14 cellular contexts compared by ENCODE assay signal in genomic region chr1:59747469-59748014, GRCh38.
DNase-seq lines count a peak whose midpoint lies in the region; ATAC-seq and TF ChIP-seq lines count a peak whose summit lies in the region.
"Had no signal": no experiment of that assay in that cellular context is flagged by ENCODE, and none has a peak within 500 bp of the region (broad histone marks: within the 10 kb centered on the region; RNA-seq: fewer than 3 reads in every experiment).

No MANE protein-coding gene starts in this region.

- no peak overlapping the region for H3K27ac Mint-ChIP-seq in neural crest cell (ENCODE audit: unreplicated experiment)
- H3K27ac Mint-ChIP-seq: CD4-positive, alpha-beta T cell; GM23338 had no signal

- H2AK9ac ChIP-seq in IMR-90 (replicated peaks; ENCODE audit: low read depth, low read length, poor library complexity): no peak overlapping the region

- H2AK5ac ChIP-seq in IMR-90 (ENCODE audit: low read depth, low read length): no peak overlapping the region

- H4K20me1 ChIP-seq in IMR-90 (ENCODE audit: insufficient read depth, low read length): no peaks in the 10 kb centered on the region

- no peak overlapping the region for H3K4me2 ChIP-seq in IMR-90 (ENCODE audit: low read depth, low read length)
- H3K4me2 ChIP-seq: GM23338 had no signal

- H2AFZ ChIP-seq in IMR-90 (replicated peaks; ENCODE audit: low read length, poor library complexity): no peak overlapping the region
- H2AFZ ChIP-seq: GM23338 had no signal

- no peaks in the 10 kb centered on the region for H3K36me3 Mint-ChIP-seq in neural crest cell (ENCODE audit: low read depth)

- BruUV-seq in IMR-90 (replicated peaks; lab: Mats Ljungman, UMichigan): no TSS peak

- no peaks in the 10 kb centered on the region for H3K9me1 ChIP-seq in IMR-90 (ENCODE audit: insufficient read depth, low read length)

- dilution Hi-C loops in IMR-90 (cut with HindIII; ENCODE audit: low sequenced_read_pairs, unreplicated experiment): no loop called here

- no peak for ATAC-seq in IMR-90 (ENCODE audit: low read depth)
- no peak for ATAC-seq in stimulated activated naive CD8-positive, alpha-beta T cell treated with anti-CD3 and anti-CD28 coated beads, Interleukin-15, Interleukin-2, amounts not matched to agents 100 U/mL and 50 U/mL, for 24 hours
- ATAC-seq: GM23338 had no signal

- no peak overlapping the region for H3K56ac ChIP-seq in IMR-90 (ENCODE audit: extremely low read depth, insufficient read depth, low read length)

- intact Hi-C loops in IMR-90 (cut with micrococcal nuclease) (no loop called here), sigmoid colon (cut with DNase I) (no loop called here)

- no peak overlapping the region for H3K9ac ChIP-seq in IMR-90 (ENCODE audit: low read depth, low read length)

- H3K4me1 Mint-ChIP-seq in neural crest cell: peaks cover 51% of the 10 kb centered on the region
- H3K4me1 Mint-ChIP-seq: GM23338 had no signal

- H4K5ac ChIP-seq in IMR-90 (ENCODE audit: low read depth, low read length): no peak overlapping the region

- no peaks in the 10 kb centered on the region for H3K79me1 ChIP-seq in IMR-90 (ENCODE audit: low read depth in 1 of 2, low read length in 2 of 2)

- H3K9me3 Mint-ChIP-seq in neural crest cell: peaks cover 4% of the 10 kb centered on the region
- H3K9me3 Mint-ChIP-seq: CD4-positive, alpha-beta T cell; GM23338 had no signal

- H3K27ac ChIP-seq in IMR-90 (ENCODE audit: insufficient read depth, low read length) (no peak overlapping the region), sigmoid colon (no peak overlapping the region)

- no peak overlapping the region for H4K91ac ChIP-seq in IMR-90 (ENCODE audit: insufficient read depth, low read depth, low read length)

- H3K9me3 ChIP-seq in IMR-90 (ENCODE audit: control insufficient read depth, insufficient read depth, low read length) (no peaks in the 10 kb centered on the region), sigmoid colon (no peaks in the 10 kb centered on the region)

- H3K36me3 ChIP-seq in IMR-90 (ENCODE audit: control insufficient read depth, insufficient read depth, low read length): no peaks in the 10 kb centered on the region
- H3K36me3 ChIP-seq in sigmoid colon: no peaks in the 10 kb centered on the region

- no peak overlapping the region; the same call in 2 of the 3 replicates for H2BK15ac ChIP-seq in IMR-90 (ENCODE audit: low read depth, low read length)

- H3K4me3 ChIP-seq in IMR-90 (ENCODE audit: insufficient read depth, low read depth, low read length) (no peak overlapping the region), sigmoid colon (no peak overlapping the region)
- H3K4me3 ChIP-seq: GM23338 had no signal

- no peak overlapping the region for H4K8ac ChIP-seq in IMR-90 (ENCODE audit: low read depth in 2 of 2, low read length in 2 of 2)

- no peaks in the 10 kb centered on the region for H3K27me3 Mint-ChIP-seq in neural crest cell (ENCODE audit: low read depth)
- H3K27me3 Mint-ChIP-seq: CD4-positive, alpha-beta T cell had no signal

- H3K4me3 Mint-ChIP-seq in neural crest cell: peak overlapping the region; percentile 5
- H3K4me3 Mint-ChIP-seq: CD4-positive, alpha-beta T cell; GM23338 had no signal

- H2BK5ac ChIP-seq in IMR-90 (ENCODE audit: low read depth, low read length, poor library complexity, severe bottlenecking): no peak overlapping the region

- H3K27me3 ChIP-seq in IMR-90 (ENCODE audit: control insufficient read depth, insufficient read depth, low read length): no peaks in the 10 kb centered on the region
- H3K27me3 ChIP-seq in sigmoid colon: no peaks in the 10 kb centered on the region

- H3K18ac ChIP-seq in IMR-90 (ENCODE audit: low read depth, low read length): peak overlapping the region; percentile 18

- no peak overlapping the region for H3K23ac ChIP-seq in IMR-90 (ENCODE audit: low read depth, low read length)

- peaks cover 7% of the 10 kb centered on the region for H3K4me1 ChIP-seq in IMR-90 (ENCODE audit: control insufficient read depth, insufficient read depth, low read length)
- peaks cover 0 to 29% (median 9%) of the 10 kb centered on the region in 4 donors for H3K4me1 ChIP-seq in sigmoid colon

- TF ChIP-seq POLR2A in IMR-90 (IDR thresholded peaks at IDR 0.05; ENCODE audit: low read depth, low read length) (no peak), sigmoid colon (IDR thresholded peaks at IDR 0.05) (no peak)

- no peak for TF ChIP-seq CTCF in IMR-90 (conservative IDR thresholded peaks at IDR 0.05; ENCODE audit: low read depth, low read length)
- no peak for TF ChIP-seq CTCF in neural crest cell (conservative IDR thresholded peaks at IDR 0.05)
- TF ChIP-seq CTCF in sigmoid colon (IDR thresholded peaks at IDR 0.05): no peak

- H3K14ac ChIP-seq in IMR-90 (replicated peaks; ENCODE audit: low read depth, low read length): no peak overlapping the region

- DNase-seq in IMR-90: no peak
- DNase-seq in NCI-H748 (lab: John Stamatoyannopoulos, UW; ENCODE audit: unreplicated experiment): peak; percentile 51
- peak; percentile 36 for DNase-seq in astrocyte of the hippocampus (ENCODE audit: low read depth, low spot score)
- no peak for DNase-seq in neural crest cell (ENCODE audit: low read depth, low spot score)
- no peak for DNase-seq in sigmoid colon
- DNase-seq in stimulated activated naive CD8-positive, alpha-beta T cell treated with anti-CD3 and anti-CD28 coated beads, Interleukin-15, Interleukin-2, amounts not matched to agents 100 U/mL and 50 U/mL, for 24 hours: no peak
- no peak for DNase-seq in GM03348 (ENCODE audit: low spot score)
- DNase-seq: CD4-positive, alpha-beta T cell; DND-41; GDM1; NCI-H1436; NCI-H774; SHP77 treated with DMSO at 0.1 percent for 48 hours had no signal

- POLR2A ChIA-PET in IMR-90 (lab: Charles Lee; ENCODE audit: unreplicated experiment): interaction anchor here (0.6 kb wide), 2 partner anchors 964 to 985 kb away, joined by 3 to 15 read pairs; partner anchors contain the start of gene JUN

- no peak for TF ChIP-seq RAD21 in IMR-90 (IDR thresholded peaks at IDR 0.05; ENCODE audit: low read length)

- in situ Hi-C loops in IMR-90 (cut with MboI; ENCODE audit: low sequenced_read_pairs): no loop called here

- CTCF ChIA-PET in IMR-90 (lab: Yijun Ruan, JAX): no interaction called here

- no peak overlapping the region for H2BK20ac ChIP-seq in IMR-90 (ENCODE audit: low read depth, low read length)

- no peak overlapping the region for H2BK120ac ChIP-seq in IMR-90 (ENCODE audit: low read depth, low read length)

- H3K4ac ChIP-seq in IMR-90 (ENCODE audit: low read depth, low read length): no peak overlapping the region

- no CpG with 5 or more reads among the region's 1 CpG for WGBS in IMR-90 (ENCODE audit: extremely low coverage in 2 of 2, insufficient read length in 1 of 2), 2 experiments
- 91 to 93% methylated on average over 1 of the region's 1 CpG for WGBS in sigmoid colon, 2 donors

- TF ChIP-seq EP300 in sigmoid colon (IDR thresholded peaks at IDR 0.05): no peak

TF ChIP-seq in IMR-90, 13 proteins besides CTCF, POLR2A, EP300 and RAD21:
- TF ChIP-seq MXI1 (IDR thresholded peaks at IDR 0.05; ENCODE audit: borderline replicate concordance, low read depth, low read length): no peak

Comparison
In these comparisons a context has a peak if more than half of its experiments do, and no peak if none do; other contexts are left out.
1. DNase-seq: peak in NCI-H748 (single experiment) and astrocyte of the hippocampus (single experiment); none in IMR-90 (single experiment), neural crest cell (single experiment), sigmoid colon (single experiment), stimulated activated naive CD8-positive, alpha-beta T cell treated with anti-CD3 and anti-CD28 coated beads, Interleukin-15, Interleukin-2, amounts not matched to agents 100 U/mL and 50 U/mL, for 24 hours (single experiment) and GM03348 (single experiment).